In the genomic region with DNA sequence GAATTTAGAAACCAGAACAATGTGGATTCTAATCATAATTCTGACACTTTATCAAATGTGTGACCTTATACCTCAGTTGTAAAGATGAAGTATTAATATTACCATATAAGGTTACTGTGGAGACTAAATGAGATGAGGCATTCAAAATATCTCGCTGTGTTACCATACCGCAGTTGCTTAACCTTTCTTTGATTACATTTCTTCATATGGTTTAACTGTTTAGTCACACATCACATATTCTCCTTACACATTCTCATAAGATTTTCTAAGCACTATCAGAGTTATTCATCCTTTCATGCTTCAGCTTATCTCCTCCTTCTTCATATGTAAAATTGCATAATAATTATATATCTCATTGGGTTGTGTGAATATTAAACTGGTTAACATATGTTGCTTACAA, we compare ENCODE assay signal across 1 cellular context.
TF ChIP-seq lines count a peak whose summit lies in the region.

No MANE protein-coding gene starts in this region.

TF ChIP-seq in IMR-90, 13 proteins besides CTCF, POLR2A, EP300 and RAD21:
- TF ChIP-seq RFX5 (IDR thresholded peaks at IDR 0.05; ENCODE audit: low read depth, low read length), result no peak
- TF ChIP-seq NFE2L2 (IDR thresholded peaks at IDR 0.05; ENCODE audit: low read depth, low read length), result no peak
- TF ChIP-seq MAFK (IDR thresholded peaks at IDR 0.05; ENCODE audit: low read depth, low read length), result no peak
- peak; percentile 93 for TF ChIP-seq CEBPB (IDR thresholded peaks at IDR 0.05; ENCODE audit: low read depth, low read length)
- TF ChIP-seq, protein P1, sequence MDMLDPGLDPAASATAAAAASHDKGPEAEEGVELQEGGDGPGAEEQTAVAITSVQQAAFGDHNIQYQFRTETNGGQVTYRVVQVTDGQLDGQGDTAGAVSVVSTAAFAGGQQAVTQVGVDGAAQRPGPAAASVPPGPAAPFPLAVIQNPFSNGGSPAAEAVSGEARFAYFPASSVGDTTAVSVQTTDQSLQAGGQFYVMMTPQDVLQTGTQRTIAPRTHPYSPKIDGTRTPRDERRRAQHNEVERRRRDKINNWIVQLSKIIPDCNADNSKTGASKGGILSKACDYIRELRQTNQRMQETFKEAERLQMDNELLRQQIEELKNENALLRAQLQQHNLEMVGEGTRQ (IDR thresholded peaks at IDR 0.05; ENCODE audit: low read depth, low read length), result no peak
- TF ChIP-seq SMC3 (IDR thresholded peaks at IDR 0.05; ENCODE audit: low read depth, low read length), result no peak
- no peak for TF ChIP-seq MAZ (IDR thresholded peaks at IDR 0.05; ENCODE audit: borderline replicate concordance, low read depth, low read length)
- TF ChIP-seq FOS (IDR thresholded peaks at IDR 0.05; ENCODE audit: low read depth, low read length), result 0 out of 2 replicates have a peak, but pooled peaks have one; percentile 28
- TF ChIP-seq MXI1 (IDR thresholded peaks at IDR 0.05; ENCODE audit: borderline replicate concordance, low read depth, low read length), result no peak
- TF ChIP-seq RCOR1 (IDR thresholded peaks at IDR 0.05; ENCODE audit: insufficient replicate concordance, low read length), result no peak
- TF ChIP-seq, protein P2, sequence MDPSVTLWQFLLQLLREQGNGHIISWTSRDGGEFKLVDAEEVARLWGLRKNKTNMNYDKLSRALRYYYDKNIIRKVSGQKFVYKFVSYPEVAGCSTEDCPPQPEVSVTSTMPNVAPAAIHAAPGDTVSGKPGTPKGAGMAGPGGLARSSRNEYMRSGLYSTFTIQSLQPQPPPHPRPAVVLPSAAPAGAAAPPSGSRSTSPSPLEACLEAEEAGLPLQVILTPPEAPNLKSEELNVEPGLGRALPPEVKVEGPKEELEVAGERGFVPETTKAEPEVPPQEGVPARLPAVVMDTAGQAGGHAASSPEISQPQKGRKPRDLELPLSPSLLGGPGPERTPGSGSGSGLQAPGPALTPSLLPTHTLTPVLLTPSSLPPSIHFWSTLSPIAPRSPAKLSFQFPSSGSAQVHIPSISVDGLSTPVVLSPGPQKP (IDR thresholded peaks at IDR 0.05; ENCODE audit: borderline replicate concordance, low read depth, low read length), result no peak
- no peak for TF ChIP-seq CHD1 (IDR thresholded peaks at IDR 0.05; ENCODE audit: low read depth, low read length)
TF ChIP-seq in IMR-90: peak in this region for 2.
